ENCODE assay signal across 38 cellular contexts in genomic region chr4:3816983-3817382, GRCh38. TPM values are rescaled to one million over a fixed set of nuclear protein-coding genes. Genes with fewer than 3 reads are reported as not detected.
"Had no signal": no experiment of that assay in that cellular context is flagged by ENCODE, and none has a peak within 500 bp of the region (broad histone marks: within the 10 kb centered on the region; RNA-seq: fewer than 3 reads in every experiment).

No MANE protein-coding gene starts in this region.

- H3K27ac Mint-ChIP-seq: activated CD4-positive, alpha-beta memory T cell treated with anti-CD3 and anti-CD28 coated beads for 36 hours; activated CD4-positive, alpha-beta T cell treated with anti-CD3 and anti-CD28 coated beads for 36 hours; activated CD4-positive, alpha-beta T cell treated with anti-CD3 and anti-CD28 coated beads, Interleukin-2, amount 10 ng/mL, durations not matched to agents 7 days and 5 days; activated CD8-positive, alpha-beta T cell treated with anti-CD3 and anti-CD28 coated beads for 36 hours; activated naive CD4-positive, alpha-beta T cell treated with anti-CD3 and anti-CD28 coated beads for 36 hours; activated naive CD4-positive, alpha-beta T cell treated with anti-CD3 and anti-CD28 coated beads, Interleukin-2, amount 50 U/mL, for 24 hours; activated naive CD8-positive, alpha-beta T cell; activated naive CD8-positive, alpha-beta T cell treated with anti-CD3 and anti-CD28 coated beads, Interleukin-2, amount 10 ng/mL, durations not matched to agents 7 days and 5 days; activated naive CD8-positive, alpha-beta T cell treated with anti-CD3 and anti-CD28 coated beads, Interleukin-2, amount 50 U/mL, for 24 hours; activated T-cell treated with anti-CD3 and anti-CD28 coated beads, Interleukin-2, amount 50 U/mL, for 72 hours; activated T-helper 1 cell treated with anti-CD3 and anti-CD28 coated beads, Interleukin-12 subunit alpha, Interleukin-12 subunit beta, Interleukin-2, Interleukin-4 antibody, amounts not matched to agents 30 ng/mL and 10 ng/mL and 1 ng/mL, durations not matched to agents 14 hours and 24 hours and 36 hours; activated T-helper 17 cell treated with anti-CD3 and anti-CD28 coated beads, Interleukin-2, amount 50 U/mL, for 72 hours; brain; T-helper 1 cell treated with Interleukin-12 subunit alpha and Interleukin-12 subunit beta and Interleukin-4 antibody, amounts not matched to agents 30 μg/mL and 1 μg/mL, for 36 hours; T-helper 2 cell treated with Interferon-gamma antibody and Interleukin-4, amounts not matched to agents 5 μg/mL and 100 μg/mL, for 36 hours; WTC11 had no signal

- H3K4me3 ChIP-seq: ascending aorta, cardiac muscle cell had no signal

- H3K36me3 Mint-ChIP-seq: activated CD4-positive, alpha-beta memory T cell treated with anti-CD3 and anti-CD28 coated beads for 36 hours; activated naive CD4-positive, alpha-beta T cell treated with anti-CD3 and anti-CD28 coated beads, Interleukin-2, amount 50 U/mL, for 24 hours; activated naive CD8-positive, alpha-beta T cell; activated naive CD8-positive, alpha-beta T cell treated with anti-CD3 and anti-CD28 coated beads, Interleukin-2, amount 10 ng/mL, durations not matched to agents 7 days and 5 days; brain; WTC11 had no signal

- DNase-seq: activated CD4-positive, alpha-beta memory T cell treated with anti-CD3 and anti-CD28 coated beads for 36 hours; activated CD4-positive, alpha-beta T cell treated with anti-CD3 and anti-CD28 coated beads for 1 hour; activated CD4-positive, alpha-beta T cell treated with anti-CD3 and anti-CD28 coated beads for 36 hours; activated CD4-positive, alpha-beta T cell treated with anti-CD3 and anti-CD28 coated beads for 48 hours; activated CD4-positive, alpha-beta T cell treated with anti-CD3 and anti-CD28 coated beads, Interleukin-2, amount 10 ng/mL, durations not matched to agents 7 days and 5 days; activated CD4-positive, CD25-positive, alpha-beta regulatory T cell; activated CD8-positive, alpha-beta memory T cell treated with anti-CD3 and anti-CD28 coated beads, Interleukin-2, amount 50 U/mL, for 4 hours; activated CD8-positive, alpha-beta T cell treated with anti-CD3 and anti-CD28 coated beads for 36 hours; activated effector memory CD4-positive, alpha-beta T cell treated with anti-CD3 and anti-CD28 coated beads, Interleukin-2, amount 50 U/mL, for 16 hours; activated gamma-delta T cell treated with Interleukin-2 at 50 U/mL for 16 hours; activated naive CD4-positive, alpha-beta T cell; activated naive CD4-positive, alpha-beta T cell treated with anti-CD3 and anti-CD28 coated beads for 36 hours; activated naive CD8-positive, alpha-beta T cell treated with anti-CD3 and anti-CD28 coated beads, Interleukin-2, amount 10 ng/mL, durations not matched to agents 7 days and 5 days; activated naive CD8-positive, alpha-beta T cell treated with anti-CD3 and anti-CD28 coated beads, Interleukin-2, amount 50 U/mL, for 24 hours; activated T-cell treated with anti-CD3 and anti-CD28 coated beads for 4 hours; activated T-cell treated with anti-CD3 and anti-CD28 coated beads, Interleukin-2, amount 50 U/mL, for 1 hour; activated T-cell treated with anti-CD3 and anti-CD28 coated beads, Interleukin-2, amount 50 U/mL, for 4 hours; activated T-cell treated with anti-CD3 and anti-CD28 coated beads, Interleukin-2, amount 50 U/mL, for 72 hours; amygdala; anterior cingulate cortex; central memory CD4-positive, alpha-beta T cell; SW 1271; T-helper 1 cell; T-helper 2 cell; T-helper 9 cell; WERI-Rb-1 had no signal

- H3K4me3 Mint-ChIP-seq: activated CD4-positive, alpha-beta memory T cell treated with anti-CD3 and anti-CD28 coated beads for 36 hours; activated CD4-positive, alpha-beta T cell treated with anti-CD3 and anti-CD28 coated beads for 36 hours; activated CD4-positive, alpha-beta T cell treated with anti-CD3 and anti-CD28 coated beads, Interleukin-2, amount 10 ng/mL, durations not matched to agents 7 days and 5 days; activated CD8-positive, alpha-beta T cell treated with anti-CD3 and anti-CD28 coated beads for 36 hours; activated naive CD4-positive, alpha-beta T cell treated with anti-CD3 and anti-CD28 coated beads for 36 hours; activated naive CD4-positive, alpha-beta T cell treated with anti-CD3 and anti-CD28 coated beads, Interleukin-2, amount 50 U/mL, for 24 hours; activated naive CD8-positive, alpha-beta T cell; activated naive CD8-positive, alpha-beta T cell treated with anti-CD3 and anti-CD28 coated beads, Interleukin-2, amount 10 ng/mL, durations not matched to agents 7 days and 5 days; activated naive CD8-positive, alpha-beta T cell treated with anti-CD3 and anti-CD28 coated beads, Interleukin-2, amount 50 U/mL, for 24 hours; activated T-cell treated with anti-CD3 and anti-CD28 coated beads, Interleukin-2, amount 50 U/mL, for 4 hours; activated T-cell treated with anti-CD3 and anti-CD28 coated beads, Interleukin-2, amount 50 U/mL, for 72 hours; activated T-helper 1 cell treated with anti-CD3 and anti-CD28 coated beads, Interleukin-12 subunit alpha, Interleukin-12 subunit beta, Interleukin-2, Interleukin-4 antibody, amounts not matched to agents 30 ng/mL and 10 ng/mL and 1 ng/mL, durations not matched to agents 14 hours and 24 hours and 36 hours; activated T-helper 17 cell treated with anti-CD3 and anti-CD28 coated beads, Interleukin-2, amount 50 U/mL, for 72 hours; brain; T-helper 1 cell treated with Interleukin-12 subunit alpha and Interleukin-12 subunit beta and Interleukin-4 antibody, amounts not matched to agents 30 μg/mL and 1 μg/mL, for 36 hours; T-helper 2 cell treated with Interferon-gamma antibody and Interleukin-4, amounts not matched to agents 5 μg/mL and 100 μg/mL, for 36 hours; WTC11 had no signal

- H3K27ac ChIP-seq: ascending aorta, cardiac muscle cell, WERI-Rb-1 had no signal

- H3K4me1 ChIP-seq: ascending aorta had no signal

- ATAC-seq: activated CD4-positive, alpha-beta T cell treated with anti-CD3 and anti-CD28 coated beads for 36 hours; activated CD4-positive, CD25-positive, alpha-beta regulatory T cell treated with anti-CD3 and anti-CD28 coated beads, Interleukin-2, amount 50 U/mL, for 24 hours; activated CD8-positive, alpha-beta T cell treated with anti-CD3 and anti-CD28 coated beads for 36 hours; activated naive CD8-positive, alpha-beta T cell treated with anti-CD3 and anti-CD28 coated beads, Interleukin-2, amount 50 U/mL, for 24 hours; activated T-cell treated with anti-CD3 and anti-CD28 coated beads, Interleukin-2, amount 50 U/mL, for 4 hours; activated T-cell treated with anti-CD3 and anti-CD28 coated beads, Interleukin-2, amount 50 U/mL, for 72 hours; activated T-helper 17 cell treated with anti-CD3 and anti-CD28 coated beads, Interleukin-2, amount 50 U/mL, for 72 hours; WTC11 had no signal

- H3K9me3 Mint-ChIP-seq: activated CD4-positive, alpha-beta memory T cell treated with anti-CD3 and anti-CD28 coated beads for 36 hours; activated CD4-positive, alpha-beta T cell treated with anti-CD3 and anti-CD28 coated beads, Interleukin-2, amount 10 ng/mL, durations not matched to agents 7 days and 5 days; activated CD8-positive, alpha-beta T cell treated with anti-CD3 and anti-CD28 coated beads for 36 hours; activated naive CD4-positive, alpha-beta T cell treated with anti-CD3 and anti-CD28 coated beads for 36 hours; activated naive CD4-positive, alpha-beta T cell treated with anti-CD3 and anti-CD28 coated beads, Interleukin-2, amount 50 U/mL, for 24 hours; activated naive CD8-positive, alpha-beta T cell treated with anti-CD3 and anti-CD28 coated beads, Interleukin-2, amount 10 ng/mL, durations not matched to agents 7 days and 5 days; activated naive CD8-positive, alpha-beta T cell treated with anti-CD3 and anti-CD28 coated beads, Interleukin-2, amount 50 U/mL, for 24 hours; activated T-cell treated with anti-CD3 and anti-CD28 coated beads, Interleukin-2, amount 50 U/mL, for 4 hours; activated T-cell treated with anti-CD3 and anti-CD28 coated beads, Interleukin-2, amount 50 U/mL, for 72 hours; activated T-helper 1 cell treated with anti-CD3 and anti-CD28 coated beads, Interleukin-12 subunit alpha, Interleukin-12 subunit beta, Interleukin-2, Interleukin-4 antibody, amounts not matched to agents 30 ng/mL and 10 ng/mL and 1 ng/mL, durations not matched to agents 14 hours and 24 hours and 36 hours; activated T-helper 17 cell treated with anti-CD3 and anti-CD28 coated beads, Interleukin-2, amount 50 U/mL, for 72 hours; T-helper 1 cell treated with Interleukin-12 subunit alpha and Interleukin-12 subunit beta and Interleukin-4 antibody, amounts not matched to agents 30 μg/mL and 1 μg/mL, for 36 hours; T-helper 2 cell treated with Interferon-gamma antibody and Interleukin-4, amounts not matched to agents 5 μg/mL and 100 μg/mL, for 36 hours had no signal

- H3K9me3 ChIP-seq: ascending aorta had no signal

- H3K27me3 Mint-ChIP-seq: activated CD4-positive, alpha-beta memory T cell treated with anti-CD3 and anti-CD28 coated beads for 36 hours; activated CD4-positive, alpha-beta T cell treated with anti-CD3 and anti-CD28 coated beads for 36 hours; activated CD4-positive, alpha-beta T cell treated with anti-CD3 and anti-CD28 coated beads, Interleukin-2, amount 10 ng/mL, durations not matched to agents 7 days and 5 days; activated CD8-positive, alpha-beta T cell treated with anti-CD3 and anti-CD28 coated beads for 36 hours; activated naive CD8-positive, alpha-beta T cell; activated naive CD8-positive, alpha-beta T cell treated with anti-CD3 and anti-CD28 coated beads, Interleukin-2, amount 10 ng/mL, durations not matched to agents 7 days and 5 days; activated naive CD8-positive, alpha-beta T cell treated with anti-CD3 and anti-CD28 coated beads, Interleukin-2, amount 50 U/mL, for 24 hours; activated T-helper 17 cell treated with anti-CD3 and anti-CD28 coated beads, Interleukin-2, amount 50 U/mL, for 72 hours had no signal

- H3K4me1 Mint-ChIP-seq: activated CD4-positive, alpha-beta T cell treated with anti-CD3 and anti-CD28 coated beads for 36 hours; activated CD4-positive, alpha-beta T cell treated with anti-CD3 and anti-CD28 coated beads, Interleukin-2, amount 10 ng/mL, durations not matched to agents 7 days and 5 days; activated naive CD4-positive, alpha-beta T cell treated with anti-CD3 and anti-CD28 coated beads, Interleukin-2, amount 50 U/mL, for 24 hours; activated naive CD8-positive, alpha-beta T cell treated with anti-CD3 and anti-CD28 coated beads, Interleukin-2, amount 10 ng/mL, durations not matched to agents 7 days and 5 days; activated naive CD8-positive, alpha-beta T cell treated with anti-CD3 and anti-CD28 coated beads, Interleukin-2, amount 50 U/mL, for 24 hours; activated T-helper 17 cell treated with anti-CD3 and anti-CD28 coated beads, Interleukin-2, amount 50 U/mL, for 72 hours; brain had no signal

- H3K36me3 ChIP-seq: ascending aorta, cardiac muscle cell, WERI-Rb-1 had no signal

- H3K27me3 ChIP-seq: ascending aorta, cardiac muscle cell had no signal

RNA-seq across cellular contexts. Expression of gene ADRA2C, which starts 50.8 kb away (rescaled TPM):
- total RNA-seq: activated CD4-positive, alpha-beta memory T cell treated with anti-CD3 and anti-CD28 coated beads for 36 hours; activated CD4-positive, alpha-beta T cell treated with anti-CD3 and anti-CD28 coated beads for 36 hours; activated CD4-positive, alpha-beta T cell treated with anti-CD3 and anti-CD28 coated beads, Interleukin-2, amount 10 ng/mL, durations not matched to agents 7 days and 5 days; activated CD8-positive, alpha-beta memory T cell treated with anti-CD3 and anti-CD28 coated beads for 36 hours; activated naive CD4-positive, alpha-beta T cell treated with anti-CD3 and anti-CD28 coated beads for 36 hours; activated naive CD8-positive, alpha-beta T cell treated with anti-CD3 and anti-CD28 coated beads, Interleukin-2, amount 10 ng/mL, durations not matched to agents 7 days and 5 days; activated T-cell treated with anti-CD3 and anti-CD28 coated beads, Interleukin-2, amount 50 U/mL, for 4 hours; activated T-cell treated with anti-CD3 and anti-CD28 coated beads, Interleukin-2, amount 50 U/mL, for 72 hours; activated T-helper 1 cell treated with anti-CD3 and anti-CD28 coated beads, Interleukin-12 subunit alpha, Interleukin-12 subunit beta, Interleukin-2, Interleukin-4 antibody, amounts not matched to agents 30 ng/mL and 10 ng/mL and 1 ng/mL, durations not matched to agents 14 hours and 24 hours and 36 hours; activated T-helper 17 cell treated with anti-CD3 and anti-CD28 coated beads, Interleukin-2, amount 50 U/mL, for 72 hours had no signal
